14 cellular contexts compared by ENCODE assay signal in the genomic region with DNA sequence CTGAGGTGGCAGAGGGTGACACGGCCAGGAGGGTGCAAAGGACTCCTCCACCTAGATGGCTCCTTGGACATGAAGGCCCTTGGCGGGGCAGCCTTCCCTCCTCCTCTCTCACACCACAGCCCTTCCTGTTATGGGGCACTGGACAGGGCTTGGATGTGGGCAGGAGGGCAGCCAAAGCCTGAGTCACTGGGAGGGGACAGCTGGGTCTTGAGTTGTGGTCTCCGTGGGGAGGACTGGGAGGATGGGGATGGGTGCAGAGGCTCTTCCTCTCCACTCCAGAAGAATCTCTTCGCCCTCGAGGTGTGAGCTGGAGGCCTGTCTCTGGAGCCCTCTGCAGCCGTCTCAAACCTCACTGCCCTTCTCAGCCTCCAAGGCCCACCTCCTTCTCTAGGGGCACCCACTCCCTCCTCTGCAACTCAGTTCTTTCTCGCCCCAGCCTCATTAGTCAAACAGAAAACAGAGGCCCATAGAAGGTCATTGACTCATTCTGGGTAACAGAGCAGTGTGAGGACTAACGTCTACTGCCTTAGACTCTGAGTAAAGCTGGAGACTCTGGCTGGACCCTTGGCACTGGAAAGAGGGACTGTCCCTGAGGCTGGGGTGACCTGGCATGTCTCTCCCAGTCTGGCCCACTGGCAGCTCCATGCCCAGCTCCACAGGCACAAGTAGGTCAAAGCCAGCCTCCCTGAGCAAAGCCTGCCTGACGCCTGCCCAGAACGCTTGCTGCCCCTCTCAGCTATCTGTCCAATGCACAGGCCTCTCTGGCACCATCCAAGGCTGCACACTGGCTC. TPM values are rescaled to one million over a fixed set of nuclear protein-coding genes. Genes with fewer than 3 reads are reported as not detected.
A peak's percentile ranks its signal among the peaks of the same experiment; 100 is the strongest.
DNase-seq lines count a peak whose midpoint lies in the region; ATAC-seq and TF ChIP-seq lines count a peak whose summit lies in the region.
"Had no signal": no experiment of that assay in that cellular context is flagged by ENCODE, and none has a peak within 500 bp of the region (broad histone marks: within the 10 kb centered on the region; RNA-seq: fewer than 3 reads in every experiment).

No MANE protein-coding gene starts in this region.

- no peaks in the 10 kb centered on the region for H3K27me3 Mint-ChIP-seq in activated CD8-positive, alpha-beta T cell treated with anti-CD3 and anti-CD28 coated beads for 36 hours

- H3K9ac ChIP-seq in colonic mucosa (ENCODE audit: low read depth in 2 of 2, low read length in 2 of 2): no peak overlapping the region

- no peak for TF ChIP-seq CTCF in activated CD8-positive, alpha-beta T cell treated with anti-CD3 and anti-CD28 coated beads for 36 hours (IDR thresholded peaks at IDR 0.05)
- TF ChIP-seq CTCF in colonic mucosa (IDR thresholded peaks at IDR 0.05) (no peak), sigmoid colon (IDR thresholded peaks at IDR 0.05) (no peak)

- H3K4me1 Mint-ChIP-seq in activated CD8-positive, alpha-beta T cell treated with anti-CD3 and anti-CD28 coated beads for 36 hours (ENCODE audit: low read depth): peaks cover 3% of the 10 kb centered on the region

- CTCF ChIA-PET in activated CD8-positive, alpha-beta T cell treated with anti-CD3 and anti-CD28 coated beads for 36 hours (lab: Charles Lee): no interaction called here

- no peaks in the 10 kb centered on the region for H3K9me3 ChIP-seq in colonic mucosa
- no peaks in the 10 kb centered on the region for H3K9me3 ChIP-seq in sigmoid colon

- no peaks in the 10 kb centered on the region for H3K27me3 ChIP-seq in ACC112 (ENCODE audit: insufficient read depth, low read length)
- H3K27me3 ChIP-seq in colonic mucosa: no peaks in the 10 kb centered on the region
- H3K27me3 ChIP-seq in sigmoid colon: no peaks in the 10 kb centered on the region

- peak overlapping the region; percentile 49 for H3K27ac ChIP-seq in ACC112 (ENCODE audit: low read depth, low read length)
- no peak overlapping the region for H3K27ac ChIP-seq in colonic mucosa
- peak overlapping the region in 2 of 4 donors; percentile 91 for H3K27ac ChIP-seq in sigmoid colon
- H3K27ac ChIP-seq: C4-2B had no signal

- H3K4me3 ChIP-seq in ACC112 (ENCODE audit: low read depth, low read length) (no peak overlapping the region), colonic mucosa (no peak overlapping the region), sigmoid colon (no peak overlapping the region)

- H3K9me3 Mint-ChIP-seq in activated CD8-positive, alpha-beta T cell treated with anti-CD3 and anti-CD28 coated beads for 36 hours: no peaks in the 10 kb centered on the region
- H3K9me3 Mint-ChIP-seq: endodermal cell, nephron had no signal

- peak; percentile 85 for ATAC-seq in activated CD8-positive, alpha-beta T cell treated with anti-CD3 and anti-CD28 coated beads for 36 hours
- ATAC-seq in GM21576 (IDR thresholded peaks at IDR 0.05; ENCODE audit: unreplicated experiment): no peak
- no peak for ATAC-seq in HG03196 (IDR thresholded peaks at IDR 0.05; ENCODE audit: unreplicated experiment)

- WGBS in sigmoid colon, 2 donors: 83 to 86% methylated on average over 10 of the region's 10 CpGs

- POLR2A ChIA-PET in activated CD8-positive, alpha-beta T cell treated with anti-CD3 and anti-CD28 coated beads for 36 hours (lab: Charles Lee): no interaction called here

- intact Hi-C loops in activated CD8-positive, alpha-beta T cell treated with anti-CD3 and anti-CD28 coated beads for 36 hours (cut with micrococcal nuclease): no loop called here
- intact Hi-C loops in colonic mucosa (cut with DNase I): no loop called here
- intact Hi-C loops in sigmoid colon (cut with DNase I): loop anchor here (5.0 to 10.0 kb wide), 2 partner anchors 83 to 305 kb away; no protein-coding TSS in a partner anchor

- TF ChIP-seq POLR2A in sigmoid colon (IDR thresholded peaks at IDR 0.05): no peak

- no peak overlapping the region for H2AFZ ChIP-seq in ACC112 (ENCODE audit: low read length, unreplicated experiment)

- H3K79me2 ChIP-seq in ACC112 (ENCODE audit: control insufficient read depth, insufficient read depth, low read length, unreplicated experiment): no peaks in the 10 kb centered on the region

- H3K4me3 Mint-ChIP-seq in activated CD8-positive, alpha-beta T cell treated with anti-CD3 and anti-CD28 coated beads for 36 hours: no peak overlapping the region
- H3K4me3 Mint-ChIP-seq: endodermal cell, nephron had no signal

- DNase-seq in H4 (ENCODE audit: low spot score) (peak; percentile 33), medulla oblongata (ENCODE audit: extremely low spot score) (peak; percentile 21), colonic mucosa (no peak), sigmoid colon (no peak)
- DNase-seq in activated CD8-positive, alpha-beta T cell treated with anti-CD3 and anti-CD28 coated beads for 36 hours: peak; percentile 13
- DNase-seq: activated naive CD4-positive, alpha-beta T cell; NCI-H1436; stimulated activated CD4-positive, alpha-beta T cell treated with anti-CD3 and anti-CD28 coated beads, Interleukin-2, amount 100 ng/mL, for 24 hours had no signal

- H3K4me1 ChIP-seq in ACC112 (ENCODE audit: control insufficient read depth, insufficient read depth, low read length, unreplicated experiment) (peaks cover 52% of the 10 kb centered on the region), colonic mucosa (peaks cover 6% of the 10 kb centered on the region), sigmoid colon (peaks cover 0 to 63% (median 51%) of the 10 kb centered on the region in 4 donors)

- H3K36me3 ChIP-seq in ACC112 (ENCODE audit: insufficient read depth, low read length) (no peaks in the 10 kb centered on the region), colonic mucosa (no peaks in the 10 kb centered on the region), sigmoid colon (no peaks in the 10 kb centered on the region)

- no peak overlapping the region for H3K27ac Mint-ChIP-seq in activated CD8-positive, alpha-beta T cell treated with anti-CD3 and anti-CD28 coated beads for 36 hours
- H3K27ac Mint-ChIP-seq: endodermal cell had no signal

- no peak for TF ChIP-seq EP300 in sigmoid colon (IDR thresholded peaks at IDR 0.05)

- H3K36me3 Mint-ChIP-seq in activated CD8-positive, alpha-beta T cell treated with anti-CD3 and anti-CD28 coated beads for 36 hours (ENCODE audit: low read depth): no peaks in the 10 kb centered on the region

RNA-seq across cellular contexts. Expression of gene CDON, which starts 47.5 kb away (rescaled TPM):
- total RNA-seq in H4 (2014; rRNA removed; shearing (Covaris generic)): 10.1 and 13.4 TPM in 2 replicates
- 1 to 10 TPM; 3.2 to 4.0 TPM for total RNA-seq in activated CD8-positive, alpha-beta T cell treated with anti-CD3 and anti-CD28 coated beads for 36 hours
- total RNA-seq in colonic mucosa: 10 to 100 TPM in 1 of 2 donors, 1 to 10 TPM in 1; 2.3 to 10.5 TPM
- 10 to 100 TPM; 48.9 to 88.1 (median 66.3) TPM for total RNA-seq in sigmoid colon
- polyA plus RNA-seq in sigmoid colon: 1 to 10 TPM in 1 of 3 donors, under 1 TPM in 2; under 0.01 to 3.4 (median 0.60) TPM

Comparison
In these comparisons a context has a peak if more than half of its experiments do, and no peak if none do; other contexts are left out.
1. DNase-seq: peak in H4 (single experiment), activated CD8-positive, alpha-beta T cell treated with anti-CD3 and anti-CD28 coated beads for 36 hours (single experiment) and medulla oblongata (single experiment); none in colonic mucosa (single experiment) and sigmoid colon (single experiment).